In genomic region chr7:107948645-107949442, GRCh38 we compare ENCODE assay signal across 11 cellular contexts. TPM values are rescaled to one million over a fixed set of nuclear protein-coding genes. Genes with fewer than 3 reads are reported as not detected.
A peak's percentile ranks its signal among the peaks of the same experiment; 100 is the strongest.
DNase-seq lines count a peak whose midpoint lies in the region; ATAC-seq and TF ChIP-seq lines count a peak whose summit lies in the region.
"Had no signal": no experiment of that assay in that cellular context is flagged by ENCODE, and none has a peak within 500 bp of the region (broad histone marks: within the 10 kb centered on the region; RNA-seq: fewer than 3 reads in every experiment).

No MANE protein-coding gene starts in this region.

- no peak for TF ChIP-seq POLR2A in esophagus muscularis mucosa (IDR thresholded peaks at IDR 0.05; ENCODE audit: low read depth)

- intact Hi-C loops in esophagus muscularis mucosa (cut with DNase I) = no loop called here

- H3K36me3 ChIP-seq in BJ (ENCODE audit: control insufficient read depth, insufficient read depth, low read length) (peaks cover 23% of the 10 kb centered on the region), esophagus muscularis mucosa (peaks cover 9 to 81% (median 54%) of the 10 kb centered on the region in 4 donors)

- H3K4me3 ChIP-seq in BJ (ENCODE audit: low read depth, low read length) (no peak overlapping the region), esophagus muscularis mucosa (no peak overlapping the region)
- H3K4me3 ChIP-seq: upper lobe of left lung had no signal

- CTCF ChIA-PET in BJ (lab: Yijun Ruan, JAX) = interaction anchor here (1.8 kb wide), 1 partner anchor 13 kb away, joined by 4 read pairs; no protein-coding TSS in a partner anchor

- H3K27ac Mint-ChIP-seq in osteocyte (ENCODE audit: unreplicated experiment) = peak overlapping the region; percentile 86

- TF ChIP-seq CTCF in BJ (IDR thresholded peaks at IDR 0.05; ENCODE audit: insufficient read depth, low read depth, low read length) (no peak), esophagus muscularis mucosa (IDR thresholded peaks at IDR 0.05) (no peak), osteocyte (IDR thresholded peaks at IDR 0.05) (no peak)

- no peaks in the 10 kb centered on the region for H3K27me3 Mint-ChIP-seq in osteocyte (ENCODE audit: unreplicated experiment)

- DNase-seq in BJ (ENCODE audit: low read depth) (peak; percentile 81), RKO (ENCODE audit: low spot score) (peak; percentile 36), esophagus muscularis mucosa (ENCODE audit: extremely low spot score) (peak; percentile 19), osteocyte (ENCODE audit: extremely low spot score, unreplicated experiment) (no peak)
- DNase-seq: NCI-H2171 treated with DMSO at 0.1 percent for 48 hours; stimulated activated CD4-positive, alpha-beta T cell treated with anti-CD3 and anti-CD28 coated beads, Interleukin-15, amount 100 ng/mL, for 24 hours; upper lobe of left lung had no signal

- POLR2A ChIA-PET in BJ (lab: Charles Lee) = interaction anchor here (0.5 to 0.9 kb wide), 2 partner anchors 10 to 47 kb away, joined by 3 read pairs; no protein-coding TSS in a partner anchor

- ATAC-seq in HG03520 (IDR thresholded peaks at IDR 0.05; ENCODE audit: unreplicated experiment) (no peak), HG03571 (IDR thresholded peaks at IDR 0.05; ENCODE audit: unreplicated experiment) (no peak), GM21390 (IDR thresholded peaks at IDR 0.05; ENCODE audit: unreplicated experiment) (no peak), GM18498 (IDR thresholded peaks at IDR 0.05; ENCODE audit: unreplicated experiment) (no peak)

- 69% methylated on average over 7 of the region's 7 CpGs for WGBS in esophagus muscularis mucosa

- peaks cover 45 to 98% (median 96%) of the 10 kb centered on the region in 4 donors for H3K4me1 ChIP-seq in esophagus muscularis mucosa

- H3K27me3 ChIP-seq in BJ (ENCODE audit: control insufficient read depth, insufficient read depth, low read length) = no peaks in the 10 kb centered on the region
- no peaks in the 10 kb centered on the region for H3K27me3 ChIP-seq in esophagus muscularis mucosa
- H3K27me3 ChIP-seq: upper lobe of left lung had no signal

- no peaks in the 10 kb centered on the region for H3K9me3 ChIP-seq in esophagus muscularis mucosa
- H3K9me3 ChIP-seq: upper lobe of left lung had no signal

- peak overlapping the region; percentile 48 for H3K4me3 Mint-ChIP-seq in osteocyte (ENCODE audit: unreplicated experiment)

- no peaks in the 10 kb centered on the region for H3K9me3 Mint-ChIP-seq in osteocyte (ENCODE audit: unreplicated experiment)

- peaks cover 99% of the 10 kb centered on the region for H3K4me1 Mint-ChIP-seq in osteocyte (ENCODE audit: unreplicated experiment)

- TF ChIP-seq EP300 in esophagus muscularis mucosa (IDR thresholded peaks at IDR 0.05) = no peak

- peak overlapping the region; percentile 21 to 86 (median 62) for H3K27ac ChIP-seq in esophagus muscularis mucosa (replicated peaks in 1 of 4)

- peaks cover 88% of the 10 kb centered on the region for H3K36me3 Mint-ChIP-seq in osteocyte (ENCODE audit: unreplicated experiment)

RNA-seq across cellular contexts. Expression of gene LAMB1, which starts 54.1 kb away (rescaled TPM):
- 171 and 204 TPM in 2 replicates for polyA plus RNA-seq in BJ (2011; rRNA removed)
- polyA minus RNA-seq in BJ (2011; rRNA and poly(A)+ RNA removed) = 299 and 304 TPM in 2 replicates
- total RNA-seq in esophagus muscularis mucosa (100 to 1,000 TPM; 167 to 240 (median 219) TPM), osteocyte (952 and 1,014 TPM in 2 replicates)

RNA-seq across cellular contexts. Expression of gene DLD, which starts 57.9 kb away (rescaled TPM):
- polyA plus RNA-seq in BJ (2011; rRNA removed) = 72.4 and 121 TPM in 2 replicates
- polyA minus RNA-seq in BJ (2011; rRNA and poly(A)+ RNA removed) = 31.9 and 32.9 TPM in 2 replicates
- total RNA-seq in esophagus muscularis mucosa (100 to 1,000 TPM in 3 of 4 donors, 10 to 100 TPM in 1; 99.9 to 135 (median 119) TPM), osteocyte (56.8 and 59.8 TPM in 2 replicates)
